ENCODE assay signal across 17 cellular contexts in the genomic region with DNA sequence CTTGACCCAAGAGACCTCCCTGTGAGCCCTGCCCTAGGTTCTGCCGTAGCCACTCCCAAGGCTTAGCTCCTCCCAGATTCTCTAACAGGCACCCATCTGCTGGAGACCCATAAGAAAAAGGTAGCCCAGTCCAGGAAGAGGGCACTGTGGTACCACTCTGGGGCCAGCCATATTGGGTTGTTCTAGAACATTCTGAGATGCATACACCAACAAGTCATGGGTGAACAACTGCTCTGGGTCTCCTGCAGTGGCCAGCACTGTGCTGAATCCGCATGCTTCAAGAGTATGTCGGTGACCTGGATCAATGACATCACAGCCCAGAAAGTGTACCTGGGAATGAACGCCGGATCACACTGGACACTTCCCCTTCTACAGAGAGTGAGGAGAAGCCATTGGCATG.
"Had no signal": no experiment of that assay in that cellular context is flagged by ENCODE, and none has a peak within 500 bp of the region (broad histone marks: within the 10 kb centered on the region; RNA-seq: fewer than 3 reads in every experiment).

No MANE protein-coding gene starts in this region.

- H3K27ac ChIP-seq: RWPE1 had no signal

- FAIRE-seq: RCC 7860 had no signal

- H3K9ac ChIP-seq: SK-N-SH had no signal

- H3K4me2 ChIP-seq: SK-N-SH had no signal

- H3K9me3 ChIP-seq: SK-N-SH had no signal

- DNase-seq: KBM-7, NCI-H1048, NCI-H1105, NCI-H1436 treated with DMSO at 0.1 percent for 48 hours, NCI-H1694, NCI-H187 treated with DMSO at 0.1 percent for 48 hours, NCI-H2029 treated with DMSO at 0.1 percent for 48 hours, NCI-H2171 treated with DMSO at 0.1 percent for 48 hours, NCI-H446 treated with DMSO at 0.1 percent for 48 hours, NCI-H510A treated with DMSO at 0.1 percent for 48 hours, NCI-H526, NCI-H82, SHP77, SK-N-SH, SW 1271 had no signal
